Comparison of ENCODE assay signal across 14 cellular contexts in genomic region chr10:110268442-110268841, GRCh38. TPM values are rescaled to one million over a fixed set of nuclear protein-coding genes. Genes with fewer than 3 reads are reported as not detected.
DNase-seq lines count a peak whose midpoint lies in the region; ATAC-seq, FAIRE-seq and TF ChIP-seq lines count a peak whose summit lies in the region.
"Had no signal": no experiment of that assay in that cellular context is flagged by ENCODE, and none has a peak within 500 bp of the region (broad histone marks: within the 10 kb centered on the region; RNA-seq: fewer than 3 reads in every experiment).

No MANE protein-coding gene starts in this region.

- no peak overlapping the region for H3K4me3 ChIP-seq in pancreas

- H3K27me3 Mint-ChIP-seq in HFFc6 (ENCODE audit: insufficient read depth): 0 out of 2 replicates have a peak, but pooled peaks cover under 1% of the 10 kb centered on the region
- H3K27me3 Mint-ChIP-seq: stimulated activated naive CD8-positive, alpha-beta T cell treated with anti-CD3 and anti-CD28 coated beads, Interleukin-15, amount 100 ng/mL, for 72 hours had no signal

- H3K9me3 Mint-ChIP-seq in HFFc6: no peaks in the 10 kb centered on the region
- H3K9me3 Mint-ChIP-seq: nephron; stimulated activated naive CD8-positive, alpha-beta T cell treated with anti-CD3 and anti-CD28 coated beads, Interleukin-15, amount 100 ng/mL, for 72 hours; WTC11 had no signal

- no peaks in the 10 kb centered on the region for H3K36me3 Mint-ChIP-seq in HFFc6 (ENCODE audit: low read depth)
- H3K36me3 Mint-ChIP-seq: WTC11 had no signal

- FAIRE-seq in pancreas (lab: Jason Lieb, UNC): no peak
- FAIRE-seq: GM19239 had no signal

- H3K36me3 ChIP-seq in pancreas: no peaks in the 10 kb centered on the region

- peaks cover 13% of the 10 kb centered on the region for H3K4me1 Mint-ChIP-seq in HFFc6 (ENCODE audit: low read depth)

- peak overlapping the region; percentile 97 for H3K27ac ChIP-seq in cingulate gyrus (ENCODE audit: low read depth, low read length)
- H3K27ac ChIP-seq in pancreas: peak overlapping the region in 3 of 4 donors; percentile 59 to 87 (median 80)

- H3K9me3 ChIP-seq in pancreas: no peaks in the 10 kb centered on the region

- H3K27me3 ChIP-seq in pancreas: no peaks in the 10 kb centered on the region

- no peak overlapping the region for H3K27ac Mint-ChIP-seq in HFFc6
- H3K27ac Mint-ChIP-seq: stimulated activated naive CD8-positive, alpha-beta T cell treated with anti-CD3 and anti-CD28 coated beads, Interleukin-15, amount 100 ng/mL, for 72 hours; WTC11 had no signal

- intact Hi-C loops in pancreas (cut with DNase I): no loop called here

- H3K4me1 ChIP-seq in pancreas: peaks cover 15 to 28% (median 27%) of the 10 kb centered on the region in 3 donors

- DNase-seq in DMS 273 treated with DMSO at 0.1 percent for 48 hours (lab: John Stamatoyannopoulos, UW): peak; percentile 46
- peak in 2 of 6 donors; percentile 16 to 27 for DNase-seq in pancreas
- no peak for DNase-seq in HFFc6
- DNase-seq in epidermal melanocyte (ENCODE audit: insufficient read length, low spot score): no peak
- DNase-seq in nucleus accumbens (lab: John Stamatoyannopoulos, UW): no peak
- DNase-seq: activated T-cell treated with anti-CD3 and anti-CD28 coated beads, Interleukin-2, amount 50 U/mL, for 1 hour; islet precursor cell; stimulated activated naive CD8-positive, alpha-beta T cell treated with anti-CD3 and anti-CD28 coated beads, Interleukin-15, amount 100 ng/mL, for 72 hours had no signal

- ATAC-seq in GM21786 (IDR thresholded peaks at IDR 0.05; ENCODE audit: unreplicated experiment) (peak; percentile 54), pancreas (peak; percentile 32 to 76 (median 64)), HG03439 (IDR thresholded peaks at IDR 0.05; ENCODE audit: unreplicated experiment) (no peak)
- ATAC-seq: stimulated activated naive CD8-positive, alpha-beta T cell treated with anti-CD3 and anti-CD28 coated beads, Interleukin-15, amount 100 ng/mL, for 72 hours; WTC11 had no signal

- TF ChIP-seq CTCF in pancreas (IDR thresholded peaks at IDR 0.05) (no peak), HFFc6 (IDR thresholded peaks at IDR 0.05) (no peak)

- H3K4me3 Mint-ChIP-seq in HFFc6: no peak overlapping the region
- H3K4me3 Mint-ChIP-seq: nephron; stimulated activated naive CD8-positive, alpha-beta T cell treated with anti-CD3 and anti-CD28 coated beads, Interleukin-15, amount 100 ng/mL, for 72 hours; WTC11 had no signal

RNA-seq across cellular contexts. Expression of gene SMNDC1, which starts 36.3 kb away (rescaled TPM):
- total RNA-seq in pancreas: 10 to 100 TPM in 3 of 6 donors, 1 to 10 TPM in 3; 8.0 to 13.7 (median 9.8) TPM
- polyA plus RNA-seq in pancreas: 1 to 10 TPM; 5.2 to 9.9 TPM
- total RNA-seq in HFFc6 (2021; fragmentation: NEBNext Ultra II Directional; extraction: Animal tissue kit (Norgen Biotek cat#: 25700)): 10 to 100 TPM; 31.5 to 37.5 (median 34.8) TPM
